Comparison of ENCODE assay signal across 29 cellular contexts in the genomic region with DNA sequence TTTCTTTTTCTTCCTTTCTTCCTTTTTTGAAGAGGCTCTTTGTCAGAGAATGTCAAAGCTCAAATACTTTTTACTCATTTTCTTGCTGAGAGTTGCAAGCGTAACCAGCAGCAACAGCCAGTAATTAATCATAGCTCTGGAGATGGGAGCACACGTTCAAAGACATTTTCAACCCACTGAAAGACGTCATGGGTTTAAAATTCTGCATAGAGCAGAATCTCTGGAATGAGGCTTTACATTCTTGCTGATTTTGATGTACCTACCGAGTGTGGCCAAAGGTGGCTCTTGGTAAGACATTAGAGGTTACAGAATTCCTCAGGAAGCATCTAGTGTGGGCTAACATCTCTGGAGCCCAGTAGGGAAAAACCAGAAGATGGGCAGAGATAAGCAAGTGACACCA.
DNase-seq lines count a peak whose midpoint lies in the region; ATAC-seq, FAIRE-seq and TF ChIP-seq lines count a peak whose summit lies in the region.
"Had no signal": no experiment of that assay in that cellular context is flagged by ENCODE, and none has a peak within 500 bp of the region (broad histone marks: within the 10 kb centered on the region; RNA-seq: fewer than 3 reads in every experiment).

No MANE protein-coding gene starts in this region.

- H3K27me3 ChIP-seq in left ventricle myocardium inferior (ENCODE audit: low read depth) (peaks cover 86% of the 10 kb centered on the region), gastrocnemius medialis (no peaks in the 10 kb centered on the region)

- ATAC-seq in GM18909 (IDR thresholded peaks at IDR 0.05; ENCODE audit: poor library complexity, unreplicated experiment) (no peak), gastrocnemius medialis (no peak)
- ATAC-seq: activated naive CD4-positive, alpha-beta T cell treated with anti-CD3 and anti-CD28 coated beads, Interleukin-2, amount 50 U/mL, for 72 hours; activated T-helper 17 cell treated with anti-CD3 and anti-CD28 coated beads, Interleukin-2, amount 50 U/mL, for 72 hours; HepG2; mucosa of descending colon; pancreas; sciatic nerve; stimulated activated naive CD8-positive, alpha-beta T cell treated with anti-CD3 and anti-CD28 coated beads, Interleukin-15, Interleukin-2, amounts not matched to agents 100 U/mL and 50 U/mL, for 24 hours had no signal

- no peak for TF ChIP-seq CTCF in fibroblast of pulmonary artery (IDR thresholded peaks at IDR 0.05; ENCODE audit: low read length, missing control alignments)
- TF ChIP-seq CTCF in left ventricle myocardium inferior (IDR thresholded peaks at IDR 0.05; ENCODE audit: borderline replicate concordance), result no peak
- no peak for TF ChIP-seq CTCF in gastrocnemius medialis (IDR thresholded peaks at IDR 0.05 in 4 of 5, conservative IDR thresholded peaks at IDR 0.05 in 1 of 5)

- in situ Hi-C loops in gastrocnemius medialis (cut with MboI; ENCODE audit: low sequenced_read_pairs in 4 of 4) (no loop called here), ACHN (cut with HindIII; ENCODE audit: low pct_ligation_motif_present, low pct_unique_long_range_greater_than_20kb, low sequenced_read_pairs) (no loop called here)

- intact Hi-C loops in left ventricle myocardium inferior (cut with micrococcal nuclease), result no loop called here
- intact Hi-C loops in gastrocnemius medialis (cut with DNase I; ENCODE audit: low total_unique reads), result no loop called here

- H3K9me3 ChIP-seq in left ventricle myocardium inferior (replicated peaks) (no peaks in the 10 kb centered on the region), gastrocnemius medialis (no peaks in the 10 kb centered on the region)
- H3K9me3 ChIP-seq: mucosa of descending colon, pancreas, thoracic aorta had no signal

- H3K4me1 ChIP-seq in left ventricle myocardium inferior (no peaks in the 10 kb centered on the region), gastrocnemius medialis (no peaks in the 10 kb centered on the region)
- H3K4me1 ChIP-seq: pancreas had no signal

- no peak for TF ChIP-seq POLR2A in gastrocnemius medialis (IDR thresholded peaks at IDR 0.05)

- H3K4me3 ChIP-seq in fibroblast of pulmonary artery (replicated peaks; ENCODE audit: low read depth, low read length) (no peak overlapping the region), left ventricle myocardium inferior (no peak overlapping the region), gastrocnemius medialis (no peak overlapping the region)
- H3K4me3 ChIP-seq: mucosa of descending colon, pancreas, thoracic aorta had no signal

- no peak for FAIRE-seq in RCC 7860 (lab: Jason Lieb, UNC)
- FAIRE-seq: frontal cortex, HepG2, pancreas had no signal

- DNase-seq in ELR (ENCODE audit: low read depth) (peak; percentile 17), RCC 7860 (ENCODE audit: low spot score) (peak; percentile 26), fibroblast of pulmonary artery (ENCODE audit: low read depth) (peak; percentile 42), putamen (ENCODE audit: low spot score) (peak; percentile 35), left ventricle myocardium inferior (no peak), gastrocnemius medialis (no peak), ACHN (no peak)
- DNase-seq: activated CD4-positive, alpha-beta T cell treated with anti-CD3 and anti-CD28 coated beads, Interleukin-2, amount 50 U/mL, for 48 hours; activated CD8-positive, alpha-beta memory T cell treated with anti-CD3 and anti-CD28 coated beads, Interleukin-2, amount 50 U/mL, for 4 hours; AML-193; CD8-positive, alpha-beta memory T cell; cerebellar nuclear complex; H9; hippocampal formation; immature natural killer cell; mucosa of descending colon; NCI-H1092 treated with DMSO at 0.1 percent for 48 hours; NCI-H1930; pancreas; Right ventricle myocardium superior; stimulated activated naive CD8-positive, alpha-beta T cell treated with anti-CD3 and anti-CD28 coated beads, Interleukin-15, Interleukin-2, amounts not matched to agents 100 U/mL and 50 U/mL, for 24 hours had no signal

- H3K36me3 ChIP-seq in left ventricle myocardium inferior (no peaks in the 10 kb centered on the region), gastrocnemius medialis (no peaks in the 10 kb centered on the region)
- H3K36me3 ChIP-seq: pancreas, thoracic aorta had no signal

- H3K27ac ChIP-seq in left ventricle myocardium inferior (replicated peaks) (no peak overlapping the region), gastrocnemius medialis (no peak overlapping the region)
- H3K27ac ChIP-seq: HL-60, pancreas, thoracic aorta had no signal

Comparison
In these comparisons a context has a peak if more than half of its experiments do, and no peak if none do; other contexts are left out.
1. DNase-seq: peak in ELR (single experiment), RCC 7860 (single experiment), fibroblast of pulmonary artery (single experiment) and putamen (single experiment); none in left ventricle myocardium inferior (single experiment), gastrocnemius medialis (0 of 2) and ACHN (single experiment).